ENCODE assay signal across 9 cellular contexts in the genomic region with DNA sequence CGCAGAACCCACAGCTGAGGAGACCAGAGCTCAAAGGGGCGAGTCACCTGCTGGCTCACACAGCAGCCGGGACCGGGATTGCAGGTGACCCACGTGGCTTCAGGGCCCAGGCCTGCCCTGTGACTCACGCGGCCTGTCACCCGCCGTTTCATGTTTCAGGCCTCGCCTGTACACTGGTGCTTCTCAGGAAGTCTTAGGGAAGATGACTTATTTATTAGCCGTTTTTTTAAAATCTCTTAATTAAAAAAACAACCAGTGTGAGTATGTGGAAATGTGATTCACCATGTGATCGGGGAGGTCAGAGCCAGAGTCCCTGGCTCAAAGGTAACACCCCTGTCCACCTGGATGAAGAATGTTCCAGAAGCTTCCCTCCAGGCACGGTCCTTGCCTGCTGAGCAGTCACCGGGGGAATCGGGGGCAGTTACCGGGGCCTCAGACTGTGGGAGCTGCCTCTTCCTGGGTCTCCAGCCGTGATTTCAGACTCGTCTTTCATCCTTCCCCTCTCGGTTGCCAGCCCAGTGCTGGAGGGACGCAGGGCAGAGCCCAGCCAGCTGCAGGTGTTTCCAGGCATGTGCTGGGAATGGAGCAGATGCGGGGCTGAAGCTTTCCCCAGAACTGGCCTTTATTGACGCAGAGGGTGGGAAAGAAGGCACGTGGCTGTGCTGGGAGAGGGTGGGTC. TPM values are rescaled to one million over a fixed set of nuclear protein-coding genes. Genes with fewer than 3 reads are reported as not detected.
A peak's percentile ranks its signal among the peaks of the same experiment; 100 is the strongest.
DNase-seq lines count a peak whose midpoint lies in the region; ATAC-seq, FAIRE-seq and TF ChIP-seq lines count a peak whose summit lies in the region.
"Had no signal": no experiment of that assay in that cellular context is flagged by ENCODE, and none has a peak within 500 bp of the region (broad histone marks: within the 10 kb centered on the region; RNA-seq: fewer than 3 reads in every experiment).

No MANE protein-coding gene starts in this region.

- H3K4me3 ChIP-seq in ACC112 (ENCODE audit: low read depth, low read length) (peak overlapping the region; percentile 21; the same call in 1 of the 2 replicates), BE2C (ENCODE audit: low read depth, low read length) (no peak overlapping the region)
- H3K4me3 ChIP-seq: GM12878 had no signal

- H3K27me3 ChIP-seq in ACC112 (ENCODE audit: insufficient read depth, low read length) (no peaks in the 10 kb centered on the region), BE2C (no peaks in the 10 kb centered on the region)

- no peak for TF ChIP-seq CTCF in BE2C (IDR thresholded peaks at IDR 0.05; ENCODE audit: low read depth, low read length)

- no peak overlapping the region for H2AFZ ChIP-seq in ACC112 (ENCODE audit: low read length, unreplicated experiment)

- FAIRE-seq in HTR-8/SVneo (lab: Jason Lieb, UNC), result peak; percentile 89
- FAIRE-seq: GM12878 had no signal

- H3K4me1 ChIP-seq in ACC112 (ENCODE audit: control insufficient read depth, insufficient read depth, low read length, unreplicated experiment), result peaks cover 15% of the 10 kb centered on the region
- H3K4me1 ChIP-seq in BE2C, result no peaks in the 10 kb centered on the region

- DNase-seq in HTR-8/SVneo (ENCODE audit: insufficient read length, low spot score) (peak; percentile 91), iris pigment epithelial cell (ENCODE audit: low read depth) (peak; percentile 86), NCI-H2171 treated with DMSO at 0.1 percent for 48 hours (lab: John Stamatoyannopoulos, UW) (no peak), BE2C (no peak)
- peak; percentile 20 for DNase-seq in activated naive CD4-positive, alpha-beta T cell treated with anti-CD3 and anti-CD28 coated beads, Interleukin-2, amount 50 U/mL, for 16 hours
- peak; percentile 19 for DNase-seq in stimulated activated CD4-positive, alpha-beta T cell treated with anti-CD3 and anti-CD28 coated beads, Interleukin-2, amount 100 ng/mL, for 4 hours (ENCODE audit: low read depth)

- no peaks in the 10 kb centered on the region for H3K36me3 ChIP-seq in ACC112 (ENCODE audit: insufficient read depth, low read length)
- no peaks in the 10 kb centered on the region for H3K36me3 ChIP-seq in BE2C

- peaks cover 4% of the 10 kb centered on the region for H3K79me2 ChIP-seq in ACC112 (ENCODE audit: control insufficient read depth, insufficient read depth, low read length, unreplicated experiment)

- ATAC-seq in GM18907 (IDR thresholded peaks at IDR 0.05; ENCODE audit: unreplicated experiment), result no peak
- ATAC-seq: GM12878 had no signal

- H3K9me3 ChIP-seq in BE2C, result no peaks in the 10 kb centered on the region

- H3K27ac ChIP-seq in ACC112 (ENCODE audit: low read depth, low read length), result peak overlapping the region; percentile 33; the same call in 1 of the 2 replicates

RNA-seq across cellular contexts. Expression of gene CMIP, which starts 49.3 kb away (rescaled TPM):
- 15.5 TPM for polyA plus RNA-seq in BE2C (2012; ENCODE audit: insufficient read depth, insufficient read length, low read depth)

Comparison
In these comparisons a context has a peak if more than half of its experiments do, and no peak if none do; other contexts are left out.
1. DNase-seq: peak in HTR-8/SVneo (single experiment), activated naive CD4-positive, alpha-beta T cell treated with anti-CD3 and anti-CD28 coated beads, Interleukin-2, amount 50 U/mL, for 16 hours (single experiment), iris pigment epithelial cell (single experiment) and stimulated activated CD4-positive, alpha-beta T cell treated with anti-CD3 and anti-CD28 coated beads, Interleukin-2, amount 100 ng/mL, for 4 hours (single experiment); none in NCI-H2171 treated with DMSO at 0.1 percent for 48 hours (single experiment) and BE2C (single experiment).